25 cellular contexts compared by ENCODE assay signal in the genomic region with DNA sequence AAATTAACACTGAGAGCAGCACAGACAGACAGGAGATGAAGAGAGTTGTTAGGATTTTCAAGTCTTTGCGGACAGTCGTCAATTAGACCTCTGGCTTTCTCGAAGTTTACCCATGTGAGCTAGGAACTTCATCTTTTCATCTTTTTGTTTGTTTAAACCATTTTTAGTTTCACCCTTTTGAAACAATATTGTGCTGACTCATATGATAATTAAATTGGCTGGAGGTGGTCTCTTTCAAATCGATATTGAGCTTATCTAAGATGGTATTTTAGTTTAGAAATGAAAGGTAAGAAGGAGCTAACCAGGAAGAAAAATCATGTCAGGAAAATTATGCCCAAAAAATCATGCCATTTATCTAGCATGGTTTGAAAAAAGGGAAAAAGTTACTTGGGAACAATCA.
"Had no signal": no experiment of that assay in that cellular context is flagged by ENCODE, and none has a peak within 500 bp of the region (broad histone marks: within the 10 kb centered on the region; RNA-seq: fewer than 3 reads in every experiment).

No MANE protein-coding gene starts in this region.

- H3K36me3 Mint-ChIP-seq: activated CD8-positive, alpha-beta memory T cell treated with anti-CD3 and anti-CD28 coated beads, Interleukin-2, amount 10 ng/mL, durations not matched to agents 7 days and 5 days; activated naive CD4-positive, alpha-beta T cell treated with anti-CD3 and anti-CD28 coated beads, Interleukin-2, amount 50 U/mL, for 72 hours had no signal

- H3K36me3 ChIP-seq: brain microvascular endothelial cell, cardiac muscle cell had no signal

- ATAC-seq: activated CD8-positive, alpha-beta memory T cell treated with anti-CD3 and anti-CD28 coated beads, Interleukin-2, amount 10 ng/mL, durations not matched to agents 7 days and 5 days; activated naive CD4-positive, alpha-beta T cell treated with anti-CD3 and anti-CD28 coated beads, Interleukin-2, amount 50 U/mL, for 72 hours had no signal

- H3K27ac ChIP-seq: brain microvascular endothelial cell, cardiac muscle cell had no signal

- H3K27me3 ChIP-seq: brain microvascular endothelial cell, cardiac muscle cell had no signal

- H3K4me1 Mint-ChIP-seq: activated B cell treated with CpG ODN at 0.5 μM for 24 hours; activated CD4-positive, alpha-beta T cell treated with anti-CD3 and anti-CD28 coated beads, Interleukin-2, amount 10 ng/mL, durations not matched to agents 24 days and 14 days; activated CD8-positive, alpha-beta memory T cell treated with anti-CD3 and anti-CD28 coated beads, Interleukin-2, amount 10 ng/mL, durations not matched to agents 7 days and 5 days had no signal

- H3K4me3 Mint-ChIP-seq: activated B cell treated with CpG ODN at 0.5 μM for 24 hours; activated CD4-positive, alpha-beta T cell treated with anti-CD3 and anti-CD28 coated beads, Interleukin-2, amount 10 ng/mL, durations not matched to agents 24 days and 14 days; activated CD8-positive, alpha-beta memory T cell treated with anti-CD3 and anti-CD28 coated beads, Interleukin-2, amount 10 ng/mL, durations not matched to agents 7 days and 5 days; activated T-cell treated with anti-CD3 and anti-CD28 coated beads, Interleukin-2, amount 50 U/mL, for 24 hours; activated T-helper 1 cell treated with anti-CD3 and anti-CD28 coated beads, Interleukin-12 subunit alpha, Interleukin-12 subunit beta, Interleukin-2, Interleukin-4 antibody, amounts not matched to agents 30 ng/mL and 10 ng/mL and 1 ng/mL, durations not matched to agents 14 hours and 24 hours and 36 hours; T-helper 1 cell treated with Interleukin-12 subunit alpha and Interleukin-12 subunit beta and Interleukin-4 antibody, amounts not matched to agents 30 μg/mL and 1 μg/mL, for 36 hours had no signal

- H3K4me3 ChIP-seq: cardiac muscle cell had no signal

- H3K9me3 Mint-ChIP-seq: activated B cell treated with CpG ODN at 0.5 μM for 24 hours; activated CD4-positive, alpha-beta T cell treated with anti-CD3 and anti-CD28 coated beads, Interleukin-2, amount 10 ng/mL, durations not matched to agents 24 days and 14 days; activated naive CD4-positive, alpha-beta T cell treated with anti-CD3 and anti-CD28 coated beads, Interleukin-2, amount 50 U/mL, for 72 hours; activated T-cell treated with anti-CD3 and anti-CD28 coated beads, Interleukin-2, amount 50 U/mL, for 24 hours; activated T-helper 1 cell treated with anti-CD3 and anti-CD28 coated beads, Interleukin-12 subunit alpha, Interleukin-12 subunit beta, Interleukin-2, Interleukin-4 antibody, amounts not matched to agents 30 ng/mL and 10 ng/mL and 1 ng/mL, durations not matched to agents 14 hours and 24 hours and 36 hours; T-helper 1 cell treated with Interleukin-12 subunit alpha and Interleukin-12 subunit beta and Interleukin-4 antibody, amounts not matched to agents 30 μg/mL and 1 μg/mL, for 36 hours had no signal

- H3K27me3 Mint-ChIP-seq: activated B cell treated with CpG ODN at 0.5 μM for 24 hours; activated CD4-positive, alpha-beta T cell treated with anti-CD3 and anti-CD28 coated beads, Interleukin-2, amount 10 ng/mL, durations not matched to agents 24 days and 14 days; activated CD8-positive, alpha-beta memory T cell treated with anti-CD3 and anti-CD28 coated beads, Interleukin-2, amount 10 ng/mL, durations not matched to agents 7 days and 5 days; activated T-cell treated with anti-CD3 and anti-CD28 coated beads, Interleukin-2, amount 50 U/mL, for 24 hours had no signal

- FAIRE-seq: colon had no signal

- H3K27ac Mint-ChIP-seq: activated B cell treated with CpG ODN at 0.5 μM for 24 hours; activated CD4-positive, alpha-beta T cell treated with anti-CD3 and anti-CD28 coated beads, Interleukin-2, amount 10 ng/mL, durations not matched to agents 24 days and 14 days; activated CD8-positive, alpha-beta memory T cell treated with anti-CD3 and anti-CD28 coated beads, Interleukin-2, amount 10 ng/mL, durations not matched to agents 7 days and 5 days; activated naive CD4-positive, alpha-beta T cell treated with anti-CD3 and anti-CD28 coated beads, Interleukin-2, amount 50 U/mL, for 72 hours; activated T-cell treated with anti-CD3 and anti-CD28 coated beads, Interleukin-2, amount 50 U/mL, for 24 hours; activated T-helper 1 cell treated with anti-CD3 and anti-CD28 coated beads, Interleukin-12 subunit alpha, Interleukin-12 subunit beta, Interleukin-2, Interleukin-4 antibody, amounts not matched to agents 30 ng/mL and 10 ng/mL and 1 ng/mL, durations not matched to agents 14 hours and 24 hours and 36 hours; T-helper 1 cell treated with Interleukin-12 subunit alpha and Interleukin-12 subunit beta and Interleukin-4 antibody, amounts not matched to agents 30 μg/mL and 1 μg/mL, for 36 hours had no signal

- DNase-seq: activated B cell treated with CpG ODN at 0.5 μM for 24 hours; activated CD4-positive, alpha-beta T cell treated with anti-CD3 and anti-CD28 coated beads for 1 hour; activated CD4-positive, alpha-beta T cell treated with anti-CD3 and anti-CD28 coated beads, Interleukin-2, amount 10 ng/mL, durations not matched to agents 24 days and 14 days; activated CD4-positive, alpha-beta T cell treated with anti-CD3 and anti-CD28 coated beads, Interleukin-2, amount 50 U/mL, for 48 hours; activated CD8-positive, alpha-beta memory T cell treated with anti-CD3 and anti-CD28 coated beads, Interleukin-2, amount 10 ng/mL, durations not matched to agents 7 days and 5 days; activated effector memory CD4-positive, alpha-beta T cell treated with Interleukin-2 at 50 U/mL for 16 hours; activated naive CD4-positive, alpha-beta T cell treated with Interleukin-2 at 50 U/mL for 16 hours; activated T-cell treated with anti-CD3 and anti-CD28 coated beads, Interleukin-2, amount 50 U/mL, for 24 hours; brain microvascular endothelial cell; cerebellar nuclear complex; Karpas-422; NCI-H1105 treated with DMSO at 0.1 percent for 48 hours; NCI-H1436 treated with DMSO at 0.1 percent for 48 hours; NCI-H187; NCI-H2081; NCI-H226; NCI-H526; NK-92 treated with Interleukin-12 subunit alpha and Interleukin-12 subunit beta, amount 100 ng/mL, for 24 hours; OCI-M1; SHP77 treated with DMSO at 0.1 percent for 48 hours had no signal
